In the genomic region with DNA sequence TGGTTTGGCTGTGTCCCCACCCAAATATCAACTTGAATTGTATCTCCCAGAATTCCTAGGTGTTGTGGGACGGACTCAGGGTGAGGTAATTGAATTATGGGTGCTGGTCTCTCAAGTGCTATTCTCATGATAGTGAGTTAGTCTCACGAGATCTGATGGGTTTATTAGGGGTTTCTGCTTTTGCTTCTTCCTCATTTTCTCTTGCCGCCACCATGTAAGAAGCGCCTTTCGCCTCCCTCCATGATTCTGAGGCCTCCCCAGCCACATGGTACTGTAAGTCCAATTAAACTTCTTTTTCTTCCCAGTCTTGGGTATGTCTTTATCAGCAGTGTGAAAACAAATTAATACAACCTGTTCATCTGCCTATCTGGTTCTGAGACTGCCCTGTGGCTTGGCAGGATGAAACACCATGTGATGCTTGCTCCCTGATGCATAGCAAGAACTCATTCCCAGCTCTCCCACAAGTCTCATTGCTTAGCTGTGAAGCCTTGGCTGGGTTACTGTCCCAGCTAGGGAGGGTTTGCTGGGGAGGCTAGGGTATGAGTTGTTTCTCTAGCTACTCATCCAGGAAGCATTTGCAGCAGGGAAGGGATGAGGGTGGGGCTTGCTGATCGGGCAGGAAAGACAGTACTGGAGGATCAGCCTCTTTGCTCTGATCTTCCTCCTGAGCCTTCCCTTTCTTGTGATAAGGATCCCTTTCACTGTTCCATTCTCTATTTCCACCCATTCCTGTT, we compare ENCODE assay signal across 10 cellular contexts. TPM values are rescaled to one million over a fixed set of nuclear protein-coding genes. Genes with fewer than 3 reads are reported as not detected.
DNase-seq lines count a peak whose midpoint lies in the region; ATAC-seq and TF ChIP-seq lines count a peak whose summit lies in the region.
"Had no signal": no experiment of that assay in that cellular context is flagged by ENCODE, and none has a peak within 500 bp of the region (broad histone marks: within the 10 kb centered on the region; RNA-seq: fewer than 3 reads in every experiment).

No MANE protein-coding gene starts in this region.

- in situ Hi-C loops in astrocyte of the spinal cord (cut with HindIII; ENCODE audit: low sequenced_read_pairs): no loop called here

- ATAC-seq in Right ventricle myocardium superior (ENCODE audit: poor library complexity) (no peak), aorta (ENCODE audit: low FRiP score) (peak; percentile 37)
- ATAC-seq: activated T-cell treated with anti-CD3 and anti-CD28 coated beads, Interleukin-2, amount 50 U/mL, for 72 hours had no signal

- H3K9me3 ChIP-seq in right atrium auricular region (peaks cover 0 to 15% of the 10 kb centered on the region in 2 donors), aorta (ENCODE audit: control insufficient read depth, low read length) (no peaks in the 10 kb centered on the region)

- H3K27ac Mint-ChIP-seq in immature natural killer cell: peak overlapping the region in 1 of 6 donors; percentile 13

- TF ChIP-seq CTCF in right atrium auricular region (IDR thresholded peaks at IDR 0.05) (no peak), astrocyte of the spinal cord (IDR thresholded peaks at IDR 0.05; ENCODE audit: low read depth, low read length) (no peak)

- 72 to 74% methylated on average over 6 of the region's 6 CpGs for WGBS in aorta, 2 donors

- no peak overlapping the region for H3K4me3 Mint-ChIP-seq in immature natural killer cell
- H3K4me3 Mint-ChIP-seq: activated T-cell treated with anti-CD3 and anti-CD28 coated beads, Interleukin-2, amount 50 U/mL, for 72 hours had no signal

- H3K4me1 Mint-ChIP-seq in immature natural killer cell: peaks cover 11 to 14% of the 10 kb centered on the region in 2 donors

- H3K4me1 ChIP-seq in right atrium auricular region (peaks cover 0 to 7% of the 10 kb centered on the region in 2 donors), aorta (ENCODE audit: control insufficient read depth in 1 of 2, insufficient read depth in 2 of 2, low read length in 2 of 2) (no peaks in the 10 kb centered on the region)

- H3K27me3 ChIP-seq in right atrium auricular region (no peaks in the 10 kb centered on the region), aorta (ENCODE audit: control insufficient read depth in 1 of 2, insufficient read depth in 2 of 2, low read length in 1 of 2) (no peaks in the 10 kb centered on the region)

- H3K9me3 Mint-ChIP-seq in immature natural killer cell: peaks cover 4 to 18% (median 12%) of the 10 kb centered on the region in 6 donors

- H3K36me3 ChIP-seq in right atrium auricular region (no peaks in the 10 kb centered on the region), aorta (ENCODE audit: control insufficient read depth in 1 of 2, insufficient read depth in 2 of 2, low read length in 1 of 2) (no peaks in the 10 kb centered on the region)

- peaks cover 4 to 11% (median 9%) of the 10 kb centered on the region in 3 donors for H3K36me3 Mint-ChIP-seq in immature natural killer cell

- H3K27me3 Mint-ChIP-seq in immature natural killer cell (ENCODE audit: low read depth in 3 of 3): peaks cover 2 to 5% (median 3%) of the 10 kb centered on the region in 3 donors

- H3K4me3 ChIP-seq in right atrium auricular region (peak overlapping the region in 1 of 2 donors; percentile 17), astrocyte of the spinal cord (ENCODE audit: low read depth, low read length) (peak overlapping the region; percentile 1), aorta (ENCODE audit: low read length in 2 of 2) (no peak overlapping the region)

- intact Hi-C loops in Right ventricle myocardium superior (cut with DNase I): no loop called here
- intact Hi-C loops in aorta (cut with DNase I): loop anchor here in 1 of 2 donors (5.0 to 10.0 kb wide), 2 partner anchors 44 to 426 kb away; partner anchors contain the start of gene BLOC1S6

- DNase-seq in right atrium auricular region (ENCODE audit: low spot score) (no peak), Right ventricle myocardium superior (no peak), astrocyte of the spinal cord (ENCODE audit: low read depth, low spot score) (peak; percentile 84), left kidney (ENCODE audit: low read depth, low spot score) (peak; percentile 72), aorta (peak in 1 of 2 donors; percentile 63), immature natural killer cell (no peak), anterior cingulate cortex (lab: John Stamatoyannopoulos, UW) (no peak), cerebellar nuclear complex (lab: John Stamatoyannopoulos, UW) (no peak)
- DNase-seq: activated T-cell treated with anti-CD3 and anti-CD28 coated beads, Interleukin-2, amount 50 U/mL, for 72 hours; stimulated activated CD4-positive, alpha-beta T cell treated with anti-CD3 and anti-CD28 coated beads, Interleukin-2, amount 100 ng/mL, for 48 hours had no signal

- H3K27ac ChIP-seq in right atrium auricular region (peak overlapping the region; percentile 14 to 55), aorta (ENCODE audit: low read depth in 1 of 2, low read length in 2 of 2) (no peak overlapping the region)

RNA-seq across cellular contexts. Expression of gene SQOR, which starts 3.7 kb away (rescaled TPM):
- total RNA-seq in right atrium auricular region (10 to 100 TPM; 21.2 to 30.7 TPM), Right ventricle myocardium superior (18.5 TPM), aorta (10 to 100 TPM; 44.5 to 49.3 TPM)
- polyA plus RNA-seq in aorta (10 to 100 TPM; 52.8 to 65.0 TPM), immature natural killer cell (100 to 1,000 TPM in 1 of 3 donors, 10 to 100 TPM in 2; 73.6 to 114 (median 82.1) TPM)

RNA-seq across cellular contexts. Expression of gene BLOC1S6, which starts 43.9 kb away (rescaled TPM):
- 10 to 100 TPM; 37.7 to 46.6 TPM for total RNA-seq in right atrium auricular region
- total RNA-seq in Right ventricle myocardium superior: 21.9 TPM
- total RNA-seq in aorta: 10 to 100 TPM; 46.8 to 47.3 TPM
- 10 to 100 TPM; 24.9 to 45.6 TPM for polyA plus RNA-seq in aorta
- 10 to 100 TPM; 45.0 to 57.1 (median 52.1) TPM for polyA plus RNA-seq in immature natural killer cell

Comparison
In these comparisons a context has a peak if more than half of its experiments do, and no peak if none do; other contexts are left out.
1. DNase-seq: peak in astrocyte of the spinal cord (single experiment) and left kidney (single experiment); none in right atrium auricular region (single experiment), Right ventricle myocardium superior (single experiment), immature natural killer cell (0 of 3), anterior cingulate cortex (0 of 58) and cerebellar nuclear complex (0 of 2).
2. H3K27ac ChIP-seq: peak in right atrium auricular region (2 of 2); none in aorta (0 of 2).